25 cellular contexts compared by ENCODE assay signal in genomic region chr15:37907136-37907535, GRCh38. TPM values are rescaled to one million over a fixed set of nuclear protein-coding genes. Genes with fewer than 3 reads are reported as not detected.
DNase-seq lines count a peak whose midpoint lies in the region; ATAC-seq, FAIRE-seq and TF ChIP-seq lines count a peak whose summit lies in the region.
"Had no signal": no experiment of that assay in that cellular context is flagged by ENCODE, and none has a peak within 500 bp of the region (broad histone marks: within the 10 kb centered on the region; RNA-seq: fewer than 3 reads in every experiment).

No MANE protein-coding gene starts in this region.

- ATAC-seq in naive thymus-derived CD8-positive, alpha-beta T cell, result no peak
- ATAC-seq: activated naive CD4-positive, alpha-beta T cell treated with anti-CD3 and anti-CD28 coated beads, Interleukin-2, amount 50 U/mL, for 72 hours; effector memory CD8-positive, alpha-beta T cell; naive thymus-derived CD4-positive, alpha-beta T cell; stimulated activated memory B cell treated with anti-CD40 and anti-IgM and Interleukin-4, amounts not matched to agents 10 μg/mL and 1 μg/mL and 100 μg/mL, for 72 hours had no signal

- H2BK5ac ChIP-seq in mesenchymal stem cell (ENCODE audit: low read depth, low read length, poor library complexity, severe bottlenecking), result no peak overlapping the region

- H3K27ac Mint-ChIP-seq in naive thymus-derived CD8-positive, alpha-beta T cell, result no peak overlapping the region
- H3K27ac Mint-ChIP-seq: activated naive CD4-positive, alpha-beta T cell treated with anti-CD3 and anti-CD28 coated beads, Interleukin-2, amount 50 U/mL, for 72 hours; activated T-cell treated with anti-CD3 and anti-CD28 coated beads, Interleukin-2, amount 50 U/mL, for 24 hours; effector memory CD8-positive, alpha-beta T cell; naive thymus-derived CD4-positive, alpha-beta T cell; progenitor cell of endocrine pancreas; stimulated activated memory B cell treated with anti-CD40 and anti-IgM and Interleukin-4, amounts not matched to agents 10 μg/mL and 1 μg/mL and 100 μg/mL, for 72 hours had no signal

- no peak overlapping the region for H3K9ac ChIP-seq in mesenchymal stem cell (ENCODE audit: low read length)

- no peaks in the 10 kb centered on the region for H3K36me3 ChIP-seq in bronchial epithelial cell (ENCODE audit: control insufficient read depth, insufficient read depth, low read length)
- H3K36me3 ChIP-seq in mesenchymal stem cell (ENCODE audit: control insufficient read depth in 1 of 2, insufficient read depth in 2 of 2, low read depth in 1 of 2, low read length in 2 of 2), result no peaks in the 10 kb centered on the region
- H3K36me3 ChIP-seq: transverse colon had no signal

- no peak overlapping the region for H2BK120ac ChIP-seq in mesenchymal stem cell (ENCODE audit: low read depth, low read length)

- in situ Hi-C loops in KBM-7 (cut with MboI; ENCODE audit: low pct_unique_long_range_greater_than_20kb, low sequenced_read_pairs), result no loop called here

- no peak overlapping the region for H2AK5ac ChIP-seq in mesenchymal stem cell (ENCODE audit: low read length, severe bottlenecking)

- H2BK12ac ChIP-seq in mesenchymal stem cell (ENCODE audit: low read length in 2 of 2), result no peak overlapping the region

- H3K4me2 ChIP-seq in mesenchymal stem cell (ENCODE audit: low read length, poor library complexity, severe bottlenecking), result no peak overlapping the region

- H4K91ac ChIP-seq in mesenchymal stem cell (ENCODE audit: low read length), result no peak overlapping the region

- H3K27ac ChIP-seq in mesenchymal stem cell (ENCODE audit: low read length, poor library complexity, severe bottlenecking), result no peak overlapping the region
- H3K27ac ChIP-seq: transverse colon had no signal

- POLR2A ChIA-PET in naive thymus-derived CD8-positive, alpha-beta T cell (lab: Charles Lee), result no interaction called here

- FAIRE-seq in bronchial epithelial cell (lab: Jason Lieb, UNC), result no peak
- FAIRE-seq: small intestine had no signal

- H3K9me3 Mint-ChIP-seq in naive thymus-derived CD8-positive, alpha-beta T cell, result peaks cover 0 to 2% (median 0%) of the 10 kb centered on the region in 9 donors
- H3K9me3 Mint-ChIP-seq: activated naive CD4-positive, alpha-beta T cell treated with anti-CD3 and anti-CD28 coated beads, Interleukin-2, amount 50 U/mL, for 72 hours; activated T-cell treated with anti-CD3 and anti-CD28 coated beads, Interleukin-2, amount 50 U/mL, for 24 hours; effector memory CD8-positive, alpha-beta T cell; naive thymus-derived CD4-positive, alpha-beta T cell; stimulated activated memory B cell treated with anti-CD40 and anti-IgM and Interleukin-4, amounts not matched to agents 10 μg/mL and 1 μg/mL and 100 μg/mL, for 72 hours had no signal

- no peaks in the 10 kb centered on the region for H3K79me1 ChIP-seq in mesenchymal stem cell (replicated peaks; ENCODE audit: low read length, poor library complexity, severe bottlenecking)

- H3K4ac ChIP-seq in mesenchymal stem cell (ENCODE audit: low read depth in 1 of 2, low read length in 2 of 2), result no peak overlapping the region

- H3K27me3 ChIP-seq in bronchial epithelial cell (ENCODE audit: control insufficient read depth, insufficient read depth, low read length) (no peaks in the 10 kb centered on the region), mesenchymal stem cell (ENCODE audit: control insufficient read depth in 1 of 2, insufficient read depth in 1 of 2, low read length in 2 of 2) (peaks cover 0 to 9% of the 10 kb centered on the region in 2 experiments)
- H3K27me3 ChIP-seq: transverse colon had no signal

- no peaks in the 10 kb centered on the region for H3K9me3 ChIP-seq in mesenchymal stem cell (ENCODE audit: control insufficient read depth, low read length)
- H3K9me3 ChIP-seq: transverse colon had no signal

- H3K4me1 Mint-ChIP-seq in naive thymus-derived CD8-positive, alpha-beta T cell, result no peaks in the 10 kb centered on the region
- H3K4me1 Mint-ChIP-seq: naive thymus-derived CD4-positive, alpha-beta T cell; stimulated activated memory B cell treated with anti-CD40 and anti-IgM and Interleukin-4, amounts not matched to agents 10 μg/mL and 1 μg/mL and 100 μg/mL, for 72 hours had no signal

- H3K23ac ChIP-seq in mesenchymal stem cell (ENCODE audit: low read length in 2 of 2), result no peak overlapping the region

- H4K8ac ChIP-seq in mesenchymal stem cell (ENCODE audit: low read length), result no peak overlapping the region

- H3K27me3 Mint-ChIP-seq in naive thymus-derived CD8-positive, alpha-beta T cell, result peaks cover 0 to 8% (median 2%) of the 10 kb centered on the region in 5 donors
- H3K27me3 Mint-ChIP-seq: progenitor cell of endocrine pancreas; stimulated activated memory B cell treated with anti-CD40 and anti-IgM and Interleukin-4, amounts not matched to agents 10 μg/mL and 1 μg/mL and 100 μg/mL, for 72 hours had no signal

- H3K4me3 ChIP-seq in bronchial epithelial cell (ENCODE audit: low read depth, low read length), result no peak overlapping the region
- H3K4me3 ChIP-seq in mesenchymal stem cell (ENCODE audit: insufficient read depth in 1 of 2, low read depth in 1 of 2, low read length in 2 of 2), result no peak overlapping the region
- H3K4me3 ChIP-seq: transverse colon had no signal

- no peaks in the 10 kb centered on the region for H3K4me1 ChIP-seq in mesenchymal stem cell (ENCODE audit: control insufficient read depth, insufficient read depth, low read depth, low read length)

- TF ChIP-seq CTCF in bronchial epithelial cell (IDR thresholded peaks at IDR 0.05; ENCODE audit: insufficient read depth, low read length, severe bottlenecking), result no peak

- no peak overlapping the region for H3K14ac ChIP-seq in mesenchymal stem cell (ENCODE audit: low read length in 2 of 2)

- no peaks in the 10 kb centered on the region for H3K36me3 Mint-ChIP-seq in naive thymus-derived CD8-positive, alpha-beta T cell
- H3K36me3 Mint-ChIP-seq: activated naive CD4-positive, alpha-beta T cell treated with anti-CD3 and anti-CD28 coated beads, Interleukin-2, amount 50 U/mL, for 72 hours; naive thymus-derived CD4-positive, alpha-beta T cell; stimulated activated memory B cell treated with anti-CD40 and anti-IgM and Interleukin-4, amounts not matched to agents 10 μg/mL and 1 μg/mL and 100 μg/mL, for 72 hours had no signal

- no peak overlapping the region for H2BK15ac ChIP-seq in mesenchymal stem cell (ENCODE audit: low read depth, poor library complexity, severe bottlenecking)

- WGBS in mesenchymal stem cell, result 15% methylated on average over 1 of the region's 1 CpG

- no peak overlapping the region for H2AFZ ChIP-seq in mesenchymal stem cell (ENCODE audit: low read depth, low read length)

- H3K4me3 Mint-ChIP-seq in naive thymus-derived CD8-positive, alpha-beta T cell, result no peak overlapping the region
- H3K4me3 Mint-ChIP-seq: activated T-cell treated with anti-CD3 and anti-CD28 coated beads, Interleukin-2, amount 50 U/mL, for 24 hours; effector memory CD8-positive, alpha-beta T cell; naive thymus-derived CD4-positive, alpha-beta T cell; stimulated activated memory B cell treated with anti-CD40 and anti-IgM and Interleukin-4, amounts not matched to agents 10 μg/mL and 1 μg/mL and 100 μg/mL, for 72 hours had no signal

- H3K18ac ChIP-seq in mesenchymal stem cell (ENCODE audit: low read depth in 1 of 2, low read length in 2 of 2), result no peak overlapping the region

- DNase-seq in EL, result peak; percentile 42
- DNase-seq in NCI-H2081 (lab: John Stamatoyannopoulos, UW), result peak; percentile 46 to 79
- peak; percentile 64 for DNase-seq in bronchial epithelial cell (ENCODE audit: low read depth)
- DNase-seq in mesenchymal stem cell, result peak; percentile 25
- DNase-seq in cerebellar cortex (ENCODE audit: low spot score), result no peak
- DNase-seq in KBM-7, result no peak
- DNase-seq in DMS 273 (lab: John Stamatoyannopoulos, UW; ENCODE audit: unreplicated experiment), result no peak
- no peak for DNase-seq in naive thymus-derived CD8-positive, alpha-beta T cell
- DNase-seq: activated CD4-positive, alpha-beta T cell treated with anti-CD3 and anti-CD28 coated beads, Interleukin-2, amount 50 U/mL, for 48 hours; activated T-cell treated with anti-CD3 and anti-CD28 coated beads, Interleukin-2, amount 50 U/mL, for 24 hours; caudate nucleus; effector memory CD8-positive, alpha-beta T cell; foreskin melanocyte; Kasumi-1; naive thymus-derived CD4-positive, alpha-beta T cell; NCI-H1436; NCI-H510A; small intestine; transverse colon had no signal

RNA-seq across cellular contexts. Expression of gene TMCO5A, which starts 27.3 kb away (rescaled TPM):
- total RNA-seq in bronchial epithelial cell, result not detected in 2 replicates
- not detected for polyA plus RNA-seq in mesenchymal stem cell (2013, experiment 1 of 2)
- not detected for polyA plus RNA-seq in mesenchymal stem cell (2013, experiment 2 of 2)
- total RNA-seq in naive thymus-derived CD8-positive, alpha-beta T cell, result not detected
- not detected for polyA plus RNA-seq in naive thymus-derived CD8-positive, alpha-beta T cell
- total RNA-seq: activated naive CD4-positive, alpha-beta T cell treated with anti-CD3 and anti-CD28 coated beads, Interleukin-2, amount 50 U/mL, for 72 hours; lower leg skin; naive thymus-derived CD4-positive, alpha-beta T cell; OCI-LY7; progenitor cell of endocrine pancreas had no signal
- polyA plus RNA-seq: BJ; naive thymus-derived CD4-positive, alpha-beta T cell; small intestine had no signal

Comparison
In these comparisons a context has a peak if more than half of its experiments do, and no peak if none do; other contexts are left out.
1. DNase-seq: peak in EL (single experiment), NCI-H2081 (2 of 2), bronchial epithelial cell (single experiment) and mesenchymal stem cell (single experiment); none in cerebellar cortex (single experiment), KBM-7 (single experiment), DMS 273 (single experiment) and naive thymus-derived CD8-positive, alpha-beta T cell (0 of 10).